8 cellular contexts compared by ENCODE assay signal in the genomic region with DNA sequence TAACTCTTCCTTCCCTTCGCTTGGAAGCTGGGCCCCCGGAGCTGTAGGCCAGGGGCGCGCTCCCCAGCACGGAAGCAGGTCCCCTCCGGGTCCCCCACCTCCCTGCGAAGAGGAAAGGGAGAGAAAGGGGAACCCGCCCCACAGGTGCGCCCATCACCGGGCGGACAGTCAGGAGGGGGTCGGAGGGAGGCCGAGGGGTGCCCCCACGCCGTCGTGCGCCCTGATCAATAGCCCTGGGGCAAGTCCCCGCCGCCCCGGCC. TPM values are rescaled to one million over a fixed set of nuclear protein-coding genes. Genes with fewer than 3 reads are reported as not detected.
DNase-seq lines count a peak whose midpoint lies in the region; ATAC-seq, FAIRE-seq and TF ChIP-seq lines count a peak whose summit lies in the region.

No MANE protein-coding gene starts in this region.

- H3K27ac ChIP-seq in left lung (peak overlapping the region; percentile 85 to 99), tibial nerve (peak overlapping the region; percentile 18 to 90 (median 86))

- no peaks in the 10 kb centered on the region for H3K9me3 Mint-ChIP-seq in activated CD8-positive, alpha-beta memory T cell treated with anti-CD3 and anti-CD28 coated beads, Interleukin-2, amount 10 ng/mL, durations not matched to agents 7 days and 5 days (ENCODE audit: low read depth)
- H3K9me3 Mint-ChIP-seq in activated naive CD8-positive, alpha-beta T cell treated with anti-CD3 and anti-CD28 coated beads, Interleukin-2, amount 50 U/mL, for 24 hours, result no peaks in the 10 kb centered on the region

- no peaks in the 10 kb centered on the region for H3K36me3 Mint-ChIP-seq in activated CD8-positive, alpha-beta memory T cell treated with anti-CD3 and anti-CD28 coated beads, Interleukin-2, amount 10 ng/mL, durations not matched to agents 7 days and 5 days
- H3K36me3 Mint-ChIP-seq in activated naive CD8-positive, alpha-beta T cell treated with anti-CD3 and anti-CD28 coated beads, Interleukin-2, amount 50 U/mL, for 24 hours (ENCODE audit: low read depth), result no peaks in the 10 kb centered on the region

- CTCF ChIA-PET in activated CD8-positive, alpha-beta memory T cell treated with anti-CD3 and anti-CD28 coated beads, Interleukin-2, amount 10 ng/mL, durations not matched to agents 7 days and 5 days (lab: Charles Lee), result interaction anchor here (1.1 to 7.6 kb wide), 4 partner anchors 14 to 349 kb away, joined by 3 to 33 read pairs (median 7); no protein-coding TSS in a partner anchor

- no peak for ATAC-seq in activated CD8-positive, alpha-beta memory T cell treated with anti-CD3 and anti-CD28 coated beads, Interleukin-2, amount 10 ng/mL, durations not matched to agents 7 days and 5 days
- no peak for ATAC-seq in activated naive CD8-positive, alpha-beta T cell treated with anti-CD3 and anti-CD28 coated beads, Interleukin-2, amount 50 U/mL, for 24 hours
- ATAC-seq in left lung, result no peak

- H3K4me3 ChIP-seq in left lung, result peak overlapping the region; percentile 92 to 94
- H3K4me3 ChIP-seq in tibial nerve, result peak overlapping the region; percentile 57 to 96 (median 87)

- H3K27ac Mint-ChIP-seq in activated CD8-positive, alpha-beta memory T cell treated with anti-CD3 and anti-CD28 coated beads, Interleukin-2, amount 10 ng/mL, durations not matched to agents 7 days and 5 days, result no peak overlapping the region
- no peak overlapping the region for H3K27ac Mint-ChIP-seq in activated naive CD8-positive, alpha-beta T cell treated with anti-CD3 and anti-CD28 coated beads, Interleukin-2, amount 50 U/mL, for 24 hours

- H3K9me3 ChIP-seq in left lung (no peaks in the 10 kb centered on the region), tibial nerve (no peaks in the 10 kb centered on the region)

- DNase-seq in activated CD8-positive, alpha-beta memory T cell treated with anti-CD3 and anti-CD28 coated beads, Interleukin-2, amount 10 ng/mL, durations not matched to agents 7 days and 5 days, result no peak
- no peak for DNase-seq in activated CD8-positive, alpha-beta memory T cell treated with anti-CD3 and anti-CD28 coated beads, Interleukin-2, amount 50 U/mL, for 48 hours
- no peak for DNase-seq in activated naive CD8-positive, alpha-beta T cell treated with anti-CD3 and anti-CD28 coated beads, Interleukin-2, amount 50 U/mL, for 24 hours
- DNase-seq in left lung (no peak), tibial nerve (ENCODE audit: low spot score in 2 of 2) (no peak), NK-92 (lab: John Stamatoyannopoulos, UW; ENCODE audit: unreplicated experiment) (no peak), frontal cortex (ENCODE audit: low spot score in 2 of 2) (no peak), D721Med (ENCODE audit: insufficient read length, low spot score) (no peak)

- peak overlapping the region; percentile 67 for H3K4me3 Mint-ChIP-seq in activated CD8-positive, alpha-beta memory T cell treated with anti-CD3 and anti-CD28 coated beads, Interleukin-2, amount 10 ng/mL, durations not matched to agents 7 days and 5 days
- peak overlapping the region; percentile 70 for H3K4me3 Mint-ChIP-seq in activated naive CD8-positive, alpha-beta T cell treated with anti-CD3 and anti-CD28 coated beads, Interleukin-2, amount 50 U/mL, for 24 hours

- H3K27me3 ChIP-seq in left lung, result no peaks in the 10 kb centered on the region
- H3K27me3 ChIP-seq in tibial nerve, result no peaks in the 10 kb centered on the region

- intact Hi-C loops in left lung (cut with DNase I), result no loop called here

- WGBS in tibial nerve, 2 donors, result 3% methylated on average over 18 of the region's 20 CpGs; no CpG with 5 or more reads in 1 of the 2 donors

- peaks cover 24 to 82% of the 10 kb centered on the region in 2 donors for H3K4me1 ChIP-seq in left lung
- peaks cover 0 to 54% (median 21%) of the 10 kb centered on the region in 4 donors for H3K4me1 ChIP-seq in tibial nerve

- no peak for TF ChIP-seq POLR2A in tibial nerve (IDR thresholded peaks at IDR 0.05)

- H3K36me3 ChIP-seq in left lung, result peaks cover 0 to 2% of the 10 kb centered on the region in 2 donors
- H3K36me3 ChIP-seq in tibial nerve, result no peaks in the 10 kb centered on the region

- H3K4me1 Mint-ChIP-seq in activated CD8-positive, alpha-beta memory T cell treated with anti-CD3 and anti-CD28 coated beads, Interleukin-2, amount 10 ng/mL, durations not matched to agents 7 days and 5 days, result peaks cover 13% of the 10 kb centered on the region
- H3K4me1 Mint-ChIP-seq in activated naive CD8-positive, alpha-beta T cell treated with anti-CD3 and anti-CD28 coated beads, Interleukin-2, amount 50 U/mL, for 24 hours, result peaks cover 4% of the 10 kb centered on the region

- peaks cover 10% of the 10 kb centered on the region for H3K27me3 Mint-ChIP-seq in activated CD8-positive, alpha-beta memory T cell treated with anti-CD3 and anti-CD28 coated beads, Interleukin-2, amount 10 ng/mL, durations not matched to agents 7 days and 5 days
- peaks cover 2% of the 10 kb centered on the region for H3K27me3 Mint-ChIP-seq in activated naive CD8-positive, alpha-beta T cell treated with anti-CD3 and anti-CD28 coated beads, Interleukin-2, amount 50 U/mL, for 24 hours

- TF ChIP-seq EP300 in tibial nerve (IDR thresholded peaks at IDR 0.05), result no peak

- no peak for TF ChIP-seq CTCF in left lung (IDR thresholded peaks at IDR 0.05)
- TF ChIP-seq CTCF in tibial nerve (IDR thresholded peaks at IDR 0.05), result no peak
- no peak for TF ChIP-seq CTCF in D721Med (IDR thresholded peaks at IDR 0.05; ENCODE audit: insufficient read depth, missing control alignments)

- FAIRE-seq in frontal cortex (lab: Jason Lieb, UNC), result no peak
- FAIRE-seq in D721Med (lab: Jason Lieb, UNC), result no peak

RNA-seq across cellular contexts. Expression of a gene that starts 0.8 kb away (rescaled TPM):
- 10 to 100 TPM; 16.9 to 20.5 TPM for total RNA-seq in activated CD8-positive, alpha-beta memory T cell treated with anti-CD3 and anti-CD28 coated beads, Interleukin-2, amount 10 ng/mL, durations not matched to agents 7 days and 5 days
- total RNA-seq in left lung, result 100 to 1,000 TPM; 127 to 170 TPM
- 100 to 1,000 TPM in 3 of 4 donors, 10 to 100 TPM in 1; 79.6 to 292 (median 151) TPM for total RNA-seq in tibial nerve
- 1.2 TPM for total RNA-seq in frontal cortex

RNA-seq across cellular contexts. Expression of a gene that starts 23.7 kb away (rescaled TPM):
- 1 to 10 TPM in 1 of 2 experiments, under 1 TPM in 1; 0.29 to 1.1 TPM for total RNA-seq in activated CD8-positive, alpha-beta memory T cell treated with anti-CD3 and anti-CD28 coated beads, Interleukin-2, amount 10 ng/mL, durations not matched to agents 7 days and 5 days
- total RNA-seq in left lung (100 to 1,000 TPM; 105 to 165 TPM), tibial nerve (100 to 1,000 TPM in 3 of 4 donors, 10 to 100 TPM in 1; 95.2 to 229 (median 179) TPM), frontal cortex (12.6 TPM)

RNA-seq across cellular contexts. Expression of a gene that starts 25.9 kb away (rescaled TPM):
- not detected for total RNA-seq in activated CD8-positive, alpha-beta memory T cell treated with anti-CD3 and anti-CD28 coated beads, Interleukin-2, amount 10 ng/mL, durations not matched to agents 7 days and 5 days
- total RNA-seq in left lung (10 to 100 TPM; 12.6 to 12.7 TPM), tibial nerve (10 to 100 TPM in 2 of 4 donors, 1 to 10 TPM in 2; 5.4 to 37.9 (median 15.8) TPM), frontal cortex (26.9 TPM)

RNA-seq across cellular contexts. Expression of a gene that starts 56.3 kb away (rescaled TPM):
- under 1 TPM in 1 of 2 experiments, not detected in 1; 0.68 TPM for total RNA-seq in activated CD8-positive, alpha-beta memory T cell treated with anti-CD3 and anti-CD28 coated beads, Interleukin-2, amount 10 ng/mL, durations not matched to agents 7 days and 5 days
- 10 to 100 TPM in 1 of 2 donors, under 1 TPM in 1; 0.32 to 10.0 TPM for total RNA-seq in left lung
- total RNA-seq in tibial nerve, result 10 to 100 TPM in 2 of 4 donors, 1 to 10 TPM in 2; 7.6 to 47.5 (median 17.4) TPM
- total RNA-seq in frontal cortex, result not detected

Comparison
In these comparisons a context has a peak if more than half of its experiments do, and no peak if none do; other contexts are left out.
1. RNA of a gene that starts 25.9 kb away (total RNA-seq): 26.9 TPM in frontal cortex (single experiment), 5.4 to 37.9 TPM in tibial nerve and 12.6 to 12.7 TPM in left lung; not detected in activated CD8-positive, alpha-beta memory T cell treated with anti-CD3 and anti-CD28 coated beads, Interleukin-2, amount 10 ng/mL, durations not matched to agents 7 days and 5 days; every median in the first group is over 4 times any median in the second.